ENCODE assay signal across 12 cellular contexts in the genomic region with DNA sequence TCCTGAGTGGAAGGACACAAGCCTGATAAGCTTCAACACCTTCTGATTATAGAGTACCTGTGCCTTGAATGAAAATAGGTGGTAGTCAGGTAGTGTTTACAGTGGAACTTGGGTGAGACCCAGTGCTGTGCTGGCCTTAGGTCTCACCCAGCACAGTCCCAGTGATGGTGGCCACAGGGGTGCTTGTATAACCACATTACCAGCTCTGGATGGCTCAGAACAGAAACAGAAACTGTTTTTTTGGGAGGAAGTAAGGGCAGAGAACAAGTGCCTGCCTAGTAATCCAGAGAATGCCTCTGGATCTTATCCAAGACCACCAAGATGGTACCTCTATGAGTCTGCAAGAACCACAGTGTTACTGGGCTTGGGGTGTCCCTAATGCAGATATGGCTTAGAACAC.
A peak's percentile ranks its signal among the peaks of the same experiment; 100 is the strongest.
DNase-seq lines count a peak whose midpoint lies in the region; ATAC-seq and TF ChIP-seq lines count a peak whose summit lies in the region.
"Had no signal": no experiment of that assay in that cellular context is flagged by ENCODE, and none has a peak within 500 bp of the region (broad histone marks: within the 10 kb centered on the region; RNA-seq: fewer than 3 reads in every experiment).

No MANE protein-coding gene starts in this region.

- no peak for TF ChIP-seq POLR2A in GM18505 (IDR thresholded peaks at IDR 0.05; ENCODE audit: borderline replicate concordance, extremely low read depth, insufficient read depth, insufficient read length)

- H3K27ac Mint-ChIP-seq in stimulated activated naive CD8-positive, alpha-beta T cell treated with anti-CD3 and anti-CD28 coated beads, Interleukin-15, amount 100 ng/mL, for 72 hours = no peak overlapping the region
- no peak overlapping the region for H3K27ac Mint-ChIP-seq in activated T-helper 17 cell treated with anti-CD3 and anti-CD28 coated beads, Interleukin-2, amount 50 U/mL, for 72 hours
- H3K27ac Mint-ChIP-seq: CD14-positive monocyte; CD8-positive, alpha-beta T cell had no signal

- H3K4me1 Mint-ChIP-seq in stimulated activated naive CD8-positive, alpha-beta T cell treated with anti-CD3 and anti-CD28 coated beads, Interleukin-15, amount 100 ng/mL, for 72 hours = no peaks in the 10 kb centered on the region
- H3K4me1 Mint-ChIP-seq in activated T-helper 17 cell treated with anti-CD3 and anti-CD28 coated beads, Interleukin-2, amount 50 U/mL, for 72 hours = no peaks in the 10 kb centered on the region
- H3K4me1 Mint-ChIP-seq: CD14-positive monocyte had no signal

- H3K9me3 Mint-ChIP-seq in stimulated activated naive CD8-positive, alpha-beta T cell treated with anti-CD3 and anti-CD28 coated beads, Interleukin-15, amount 100 ng/mL, for 72 hours = peaks cover 20 to 23% of the 10 kb centered on the region in 2 donors
- H3K9me3 Mint-ChIP-seq in activated T-helper 17 cell treated with anti-CD3 and anti-CD28 coated beads, Interleukin-2, amount 50 U/mL, for 72 hours = peaks cover 6% of the 10 kb centered on the region

- H3K4me3 Mint-ChIP-seq in stimulated activated naive CD8-positive, alpha-beta T cell treated with anti-CD3 and anti-CD28 coated beads, Interleukin-15, amount 100 ng/mL, for 72 hours = no peak overlapping the region
- no peak overlapping the region for H3K4me3 Mint-ChIP-seq in activated T-helper 17 cell treated with anti-CD3 and anti-CD28 coated beads, Interleukin-2, amount 50 U/mL, for 72 hours
- H3K4me3 Mint-ChIP-seq: CD14-positive monocyte; CD8-positive, alpha-beta T cell had no signal

- ATAC-seq in stimulated activated naive CD8-positive, alpha-beta T cell treated with anti-CD3 and anti-CD28 coated beads, Interleukin-15, amount 100 ng/mL, for 72 hours = peak; percentile 57
- ATAC-seq in stimulated activated naive CD8-positive, alpha-beta T cell treated with anti-CD3 and anti-CD28 coated beads, Interleukin-15, Interleukin-2, amounts not matched to agents 100 U/mL and 50 U/mL, for 24 hours = no peak
- peak; percentile 62 for ATAC-seq in activated T-helper 17 cell treated with anti-CD3 and anti-CD28 coated beads, Interleukin-2, amount 50 U/mL, for 72 hours (replicated peaks)
- ATAC-seq in HG02642 (IDR thresholded peaks at IDR 0.05; ENCODE audit: poor library complexity, unreplicated experiment) (no peak), GM18505 (IDR thresholded peaks at IDR 0.05; ENCODE audit: unreplicated experiment) (no peak)
- ATAC-seq: CD8-positive, alpha-beta T cell had no signal

- no peak for DNase-seq in stimulated activated naive CD8-positive, alpha-beta T cell treated with anti-CD3 and anti-CD28 coated beads, Interleukin-15, amount 100 ng/mL, for 72 hours
- DNase-seq in stimulated activated naive CD8-positive, alpha-beta T cell treated with anti-CD3 and anti-CD28 coated beads, Interleukin-15, Interleukin-2, amounts not matched to agents 100 U/mL and 50 U/mL, for 24 hours = no peak
- peak; percentile 55 for DNase-seq in MV-4-11 (lab: John Stamatoyannopoulos, UW)
- DNase-seq in NK-92 (lab: John Stamatoyannopoulos, UW; ENCODE audit: unreplicated experiment) = no peak
- DNase-seq: CD8-positive, alpha-beta T cell; COR-L47; GF-D8; HCEC 1CT had no signal

- no peaks in the 10 kb centered on the region for H3K36me3 Mint-ChIP-seq in activated T-helper 17 cell treated with anti-CD3 and anti-CD28 coated beads, Interleukin-2, amount 50 U/mL, for 72 hours (ENCODE audit: low read depth)
- H3K36me3 Mint-ChIP-seq: CD14-positive monocyte; CD8-positive, alpha-beta T cell had no signal

- no peaks in the 10 kb centered on the region for H3K27me3 Mint-ChIP-seq in stimulated activated naive CD8-positive, alpha-beta T cell treated with anti-CD3 and anti-CD28 coated beads, Interleukin-15, amount 100 ng/mL, for 72 hours
- no peaks in the 10 kb centered on the region for H3K27me3 Mint-ChIP-seq in activated T-helper 17 cell treated with anti-CD3 and anti-CD28 coated beads, Interleukin-2, amount 50 U/mL, for 72 hours

Comparison
In these comparisons a context has a peak if more than half of its experiments do, and no peak if none do; other contexts are left out.
1. ATAC-seq: peak in stimulated activated naive CD8-positive, alpha-beta T cell treated with anti-CD3 and anti-CD28 coated beads, Interleukin-15, amount 100 ng/mL, for 72 hours (single experiment) and activated T-helper 17 cell treated with anti-CD3 and anti-CD28 coated beads, Interleukin-2, amount 50 U/mL, for 72 hours (single experiment); none in stimulated activated naive CD8-positive, alpha-beta T cell treated with anti-CD3 and anti-CD28 coated beads, Interleukin-15, Interleukin-2, amounts not matched to agents 100 U/mL and 50 U/mL, for 24 hours (single experiment), HG02642 (single experiment) and GM18505 (single experiment).